ENCODE assay signal across 1 cellular context in genomic region chr2:120866071-120866470, GRCh38.
TF ChIP-seq lines count a peak whose summit lies in the region.

No MANE protein-coding gene starts in this region.

TF ChIP-seq in H1, 55 proteins besides CTCF, POLR2A, EP300 and RAD21 (continued from another document):
- TF ChIP-seq ZNF274 (IDR thresholded peaks at IDR 0.05; ENCODE audit: borderline replicate concordance, extremely low read depth, low read length) = no peak
- no peak for TF ChIP-seq CEBPB (IDR thresholded peaks at IDR 0.05; ENCODE audit: low read depth, low read length)
- TF ChIP-seq RNF2 (IDR thresholded peaks at IDR 0.05; ENCODE audit: borderline replicate concordance, low read depth, low read length, missing control alignments, poor library complexity, severe bottlenecking) = no peak
- no peak for TF ChIP-seq NANOG (IDR thresholded peaks at IDR 0.05; ENCODE audit: insufficient read depth, low read depth, low read length, poor library complexity, severe bottlenecking)
- no peak for TF ChIP-seq TEAD4 (IDR thresholded peaks at IDR 0.05; ENCODE audit: low read depth, low read length)
- TF ChIP-seq EZH2 (IDR thresholded peaks at IDR 0.05; ENCODE audit: low read depth, low read length, severe bottlenecking) = no peak
- no peak for TF ChIP-seq POLR2AphosphoS5 (IDR thresholded peaks at IDR 0.05; ENCODE audit: low read depth, low read length)
- no peak for TF ChIP-seq BRCA1 (IDR thresholded peaks at IDR 0.05; ENCODE audit: low read depth, low read length)
